In the genomic region with DNA sequence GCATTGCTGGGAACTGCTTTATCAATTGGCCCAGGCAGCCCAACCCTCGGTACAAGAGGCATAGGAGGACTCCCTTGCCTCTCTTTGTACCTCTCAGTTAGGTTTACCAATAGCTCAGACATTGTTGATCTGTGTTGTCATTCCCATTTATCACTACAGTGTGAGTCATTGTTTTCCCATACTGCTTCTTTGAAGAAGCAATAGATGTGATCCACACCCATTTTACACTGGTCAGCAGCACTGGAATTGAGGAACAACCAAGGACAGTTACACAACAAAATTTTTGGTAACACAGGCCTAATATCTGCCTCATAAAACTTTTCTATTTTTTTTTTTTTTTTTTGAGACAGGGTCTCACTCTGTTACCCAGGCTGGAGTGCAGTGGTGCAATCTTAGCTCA, we compare ENCODE assay signal across 15 cellular contexts.
DNase-seq lines count a peak whose midpoint lies in the region; ATAC-seq, FAIRE-seq and TF ChIP-seq lines count a peak whose summit lies in the region.
"Had no signal": no experiment of that assay in that cellular context is flagged by ENCODE, and none has a peak within 500 bp of the region (broad histone marks: within the 10 kb centered on the region; RNA-seq: fewer than 3 reads in every experiment).

No MANE protein-coding gene starts in this region.

- H3K36me3 ChIP-seq in HCT116 (ENCODE audit: control insufficient read depth in 1 of 2, insufficient read depth in 2 of 2, low read length in 2 of 2) (no peaks in the 10 kb centered on the region), astrocyte (ENCODE audit: insufficient read depth, low read length) (no peaks in the 10 kb centered on the region), keratinocyte (ENCODE audit: control insufficient read depth in 2 of 2, extremely low read depth in 1 of 2, insufficient read depth in 2 of 2, low read length in 2 of 2) (no peaks in the 10 kb centered on the region)
- H3K36me3 ChIP-seq: cardiac muscle cell, esophagus squamous epithelium, upper lobe of left lung had no signal

- no peaks in the 10 kb centered on the region for H3K27me3 ChIP-seq in HCT116 (ENCODE audit: insufficient read depth, low read length)
- no peaks in the 10 kb centered on the region for H3K27me3 ChIP-seq in astrocyte (ENCODE audit: insufficient read depth, low read length)
- no peaks in the 10 kb centered on the region for H3K27me3 ChIP-seq in keratinocyte (ENCODE audit: control insufficient read depth, extremely low read depth, insufficient read depth, low read length)
- H3K27me3 ChIP-seq: cardiac muscle cell, esophagus squamous epithelium, upper lobe of left lung had no signal

- DNase-seq in A549 (ENCODE audit: low read depth in 1 of 2, low spot score in 1 of 2) (peak; percentile 33 to 78), HCT116 (ENCODE audit: low read depth, low spot score) (peak; percentile 41), astrocyte (ENCODE audit: low read depth) (peak; percentile 70), keratinocyte (ENCODE audit: low read depth, low spot score) (no peak), frontal cortex (ENCODE audit: low spot score in 2 of 2) (no peak), GM13976 (ENCODE audit: low spot score) (no peak), COLO829 (ENCODE audit: low spot score) (no peak)
- DNase-seq in stimulated activated naive CD8-positive, alpha-beta T cell treated with anti-CD3 and anti-CD28 coated beads, Interleukin-15, amount 100 ng/mL, for 72 hours, result no peak
- DNase-seq: activated CD4-positive, alpha-beta T cell treated with anti-CD3 and anti-CD28 coated beads for 36 hours; esophagus squamous epithelium; kidney; NCI-H1417 treated with DMSO at 0.1 percent for 48 hours; upper lobe of left lung had no signal

- no peaks in the 10 kb centered on the region for H3K9me1 ChIP-seq in keratinocyte (ENCODE audit: control insufficient read depth, extremely low read depth, insufficient read depth, low read length)

- CTCF ChIA-PET in A549 (lab: Yijun Ruan, JAX) (interaction anchor here (0.6 to 2.1 kb wide), 5 partner anchors 9 to 753 kb away, joined by 3 to 8 read pairs (median 3); no protein-coding TSS in a partner anchor), HCT116 (lab: Charles Lee) (no interaction called here)

- FAIRE-seq in A549 (lab: Jason Lieb, UNC), result peak; percentile 76
- peak; percentile 13 for FAIRE-seq in astrocyte (lab: Jason Lieb, UNC)
- peak; percentile 84 for FAIRE-seq in keratinocyte (lab: Jason Lieb, UNC)
- no peak for FAIRE-seq in frontal cortex (lab: Jason Lieb, UNC)
- FAIRE-seq: kidney had no signal

- TF ChIP-seq POLR2A in A549 (IDR thresholded peaks at IDR 0.05; ENCODE audit: low read length) (no peak), HCT116 (IDR thresholded peaks at IDR 0.05; ENCODE audit: borderline replicate concordance, extremely low read depth, insufficient read depth, insufficient read length) (no peak)

- no peak for TF ChIP-seq EP300 in A549 (IDR thresholded peaks at IDR 0.05)

- dilution Hi-C loops in keratinocyte (cut with MboI; ENCODE audit: extremely low pct_ligation_motif_present, low sequenced_read_pairs), result no loop called here

- H3K4me3 Mint-ChIP-seq in astrocyte (ENCODE audit: unreplicated experiment), result no peak overlapping the region
- H3K4me3 Mint-ChIP-seq in stimulated activated naive CD8-positive, alpha-beta T cell treated with anti-CD3 and anti-CD28 coated beads, Interleukin-15, amount 100 ng/mL, for 72 hours, result no peak overlapping the region
- H3K4me3 Mint-ChIP-seq: activated CD4-positive, alpha-beta T cell treated with anti-CD3 and anti-CD28 coated beads for 36 hours; nephron had no signal

- H3K9ac ChIP-seq in HCT116 (ENCODE audit: low read length), result no peak overlapping the region
- no peak overlapping the region for H3K9ac ChIP-seq in astrocyte (ENCODE audit: low read length)
- H3K9ac ChIP-seq in keratinocyte (ENCODE audit: control insufficient read depth, extremely low read depth, insufficient read depth, low read length), result no peak overlapping the region

- no peaks in the 10 kb centered on the region for H3K36me3 Mint-ChIP-seq in astrocyte (ENCODE audit: low read depth, unreplicated experiment)

- H3K4me1 ChIP-seq in A549 (peaks cover 13% of the 10 kb centered on the region; the same call in 2 of the 3 replicates), HCT116 (ENCODE audit: control insufficient read depth in 1 of 2, insufficient read depth in 2 of 2, low read length in 2 of 2) (peaks cover 3 to 10% of the 10 kb centered on the region in 2 experiments; a peak in 3 of 4 replicates), astrocyte (ENCODE audit: insufficient read depth, low read length) (peaks cover 4% of the 10 kb centered on the region), keratinocyte (ENCODE audit: control insufficient read depth, extremely low read depth, insufficient read depth, low read length) (peaks cover 5% of the 10 kb centered on the region)

- H3K27ac Mint-ChIP-seq in astrocyte (ENCODE audit: unreplicated experiment), result no peak overlapping the region
- no peak overlapping the region for H3K27ac Mint-ChIP-seq in stimulated activated naive CD8-positive, alpha-beta T cell treated with anti-CD3 and anti-CD28 coated beads, Interleukin-15, amount 100 ng/mL, for 72 hours
- H3K27ac Mint-ChIP-seq: activated CD4-positive, alpha-beta T cell treated with anti-CD3 and anti-CD28 coated beads for 36 hours; nephron had no signal

- no peaks in the 10 kb centered on the region for H3K9me3 ChIP-seq in A549
- no peaks in the 10 kb centered on the region for H3K9me3 ChIP-seq in HCT116 (ENCODE audit: control insufficient read depth in 1 of 2, insufficient read depth in 1 of 2, low read depth in 1 of 2, low read length in 2 of 2)
- no peaks in the 10 kb centered on the region for H3K9me3 ChIP-seq in astrocyte (ENCODE audit: insufficient read depth, low read depth, low read length)
- H3K9me3 ChIP-seq in keratinocyte (ENCODE audit: control insufficient read depth, low read depth, low read length), result no peaks in the 10 kb centered on the region
- H3K9me3 ChIP-seq: esophagus squamous epithelium, upper lobe of left lung had no signal

- H3K79me2 ChIP-seq in HCT116 (ENCODE audit: insufficient read depth, low read length) (no peaks in the 10 kb centered on the region), astrocyte (ENCODE audit: insufficient read depth, low read length) (no peaks in the 10 kb centered on the region), keratinocyte (ENCODE audit: control insufficient read depth, insufficient read depth, low read length) (no peaks in the 10 kb centered on the region)

- no peaks in the 10 kb centered on the region for H4K20me1 ChIP-seq in HCT116 (ENCODE audit: insufficient read depth)
- no peaks in the 10 kb centered on the region for H4K20me1 ChIP-seq in astrocyte (ENCODE audit: insufficient read depth, low read length)
- no peaks in the 10 kb centered on the region for H4K20me1 ChIP-seq in keratinocyte (ENCODE audit: control insufficient read depth, extremely low read depth, insufficient read depth, low read length)

- in situ Hi-C loops in GM13976 (cut with MboI; ENCODE audit: low sequenced_read_pairs, unreplicated experiment), result loop anchor here (25.0 kb wide), 1 partner anchor 646 kb away; no protein-coding TSS in a partner anchor

- H3K4me3 ChIP-seq in A549 (no peak overlapping the region), HCT116 (replicated peaks in 1 of 2; ENCODE audit: low read depth in 1 of 2, low read length in 2 of 2) (no peak overlapping the region), astrocyte (ENCODE audit: insufficient read depth, low read depth, low read length) (no peak overlapping the region), keratinocyte (ENCODE audit: control insufficient read depth in 2 of 3, extremely low read depth in 1 of 3, insufficient read depth in 2 of 3, low read depth in 1 of 3, low read length in 3 of 3) (no peak overlapping the region)
- H3K4me3 ChIP-seq: cardiac muscle cell, esophagus squamous epithelium, upper lobe of left lung had no signal

- BruUV-seq in HCT116 (replicated peaks; lab: Mats Ljungman, UMichigan), result no TSS peak

- TF ChIP-seq CTCF in A549 (IDR thresholded peaks at IDR 0.05) (no peak), HCT116 (IDR thresholded peaks at IDR 0.05 in 2 of 3, conservative IDR thresholded peaks at IDR 0.05 in 1 of 3; ENCODE audit: borderline replicate concordance in 1 of 3, insufficient read depth in 1 of 3, low read depth in 2 of 3, low read length in 2 of 3) (no peak), astrocyte (IDR thresholded peaks at IDR 0.05; ENCODE audit: insufficient read depth, low read depth, low read length) (no peak), keratinocyte (optimal IDR thresholded peaks at IDR 0.05 in 1 of 3, IDR thresholded peaks at IDR 0.05 in 1 of 3, conservative IDR thresholded peaks at IDR 0.05 in 1 of 3; ENCODE audit: extremely low read depth in 1 of 3, insufficient read depth in 2 of 3, low read length in 3 of 3) (no peak), GM13976 (IDR thresholded peaks at IDR 0.05; ENCODE audit: borderline replicate concordance, control extremely low read depth, extremely low read depth, insufficient read depth, missing control alignments) (no peak)

- peaks cover 3% of the 10 kb centered on the region for H3K4me1 Mint-ChIP-seq in astrocyte (ENCODE audit: low read depth, unreplicated experiment)
- H3K4me1 Mint-ChIP-seq in stimulated activated naive CD8-positive, alpha-beta T cell treated with anti-CD3 and anti-CD28 coated beads, Interleukin-15, amount 100 ng/mL, for 72 hours, result no peaks in the 10 kb centered on the region
- H3K4me1 Mint-ChIP-seq: activated CD4-positive, alpha-beta T cell treated with anti-CD3 and anti-CD28 coated beads for 36 hours; nephron had no signal

- RAD21 ChIA-PET in HCT116 (lab: Charles Lee; ENCODE audit: low non-redundant PET in 1 of 2, low total read pairs in 2 of 2, uncharacterized antibody in 2 of 2, unreplicated experiment in 2 of 2), result no interaction called here

- intact Hi-C loops in HCT116 (cut with micrococcal nuclease), result no loop called here

- H3K27ac ChIP-seq in A549 (peak overlapping the region; percentile 46 to 72; a peak in 5 of 6 replicates), HCT116 (ENCODE audit: low read depth, low read length) (no peak overlapping the region), astrocyte (ENCODE audit: low read depth, low read length) (no peak overlapping the region), keratinocyte (ENCODE audit: control insufficient read depth, insufficient read depth, low read length) (no peak overlapping the region)
- H3K27ac ChIP-seq: cardiac muscle cell, upper lobe of left lung had no signal

- TF ChIP-seq RAD21 in A549 (conservative IDR thresholded peaks at IDR 0.05 in 1 of 2, IDR thresholded peaks at IDR 0.05 in 1 of 2) (no peak), HCT116 (IDR thresholded peaks at IDR 0.05; ENCODE audit: low read depth) (no peak)

- POLR2A ChIA-PET in A549 (lab: Yijun Ruan, JAX), result no interaction called here
- POLR2A ChIA-PET in HCT116 (lab: Charles Lee), result no interaction called here

- H3K9me3 Mint-ChIP-seq in astrocyte (ENCODE audit: unreplicated experiment), result peaks cover 2% of the 10 kb centered on the region
- H3K9me3 Mint-ChIP-seq in stimulated activated naive CD8-positive, alpha-beta T cell treated with anti-CD3 and anti-CD28 coated beads, Interleukin-15, amount 100 ng/mL, for 72 hours, result no peaks in the 10 kb centered on the region
- H3K9me3 Mint-ChIP-seq: nephron had no signal

- peak; percentile 92 to 93 for ATAC-seq in A549
- ATAC-seq in HCT116, result peak; percentile 72
- ATAC-seq in stimulated activated naive CD8-positive, alpha-beta T cell treated with anti-CD3 and anti-CD28 coated beads, Interleukin-15, amount 100 ng/mL, for 72 hours, result no peak
- ATAC-seq: activated CD4-positive, alpha-beta T cell treated with anti-CD3 and anti-CD28 coated beads for 36 hours had no signal

- H3K9me2 ChIP-seq in HCT116 (ENCODE audit: insufficient read depth), result no peaks in the 10 kb centered on the region

- 0% methylated on average over 1 of the region's 1 CpG for WGBS in A549 (ENCODE audit: missing lambda C conversion rate)

- H3K4me2 ChIP-seq in A549 (peak overlapping the region; percentile 61), HCT116 (ENCODE audit: low read length) (peak overlapping the region; percentile 32; the same call in 1 of the 2 replicates), astrocyte (ENCODE audit: low read length) (peak overlapping the region; percentile 22), keratinocyte (ENCODE audit: control insufficient read depth, extremely low read depth, insufficient read depth, low read depth, low read length) (no peak overlapping the region)

- H2AFZ ChIP-seq in HCT116 (ENCODE audit: low read depth, low read length, poor library complexity, severe bottlenecking) (no peak overlapping the region), astrocyte (ENCODE audit: low read depth, low read length) (no peak overlapping the region), keratinocyte (ENCODE audit: control insufficient read depth, low read length) (no peak overlapping the region)

- H3K27me3 Mint-ChIP-seq in astrocyte (ENCODE audit: low read depth, unreplicated experiment), result no peaks in the 10 kb centered on the region
- peaks cover 6% of the 10 kb centered on the region for H3K27me3 Mint-ChIP-seq in stimulated activated naive CD8-positive, alpha-beta T cell treated with anti-CD3 and anti-CD28 coated beads, Interleukin-15, amount 100 ng/mL, for 72 hours
- H3K27me3 Mint-ChIP-seq: activated CD4-positive, alpha-beta T cell treated with anti-CD3 and anti-CD28 coated beads for 36 hours had no signal

Comparison
In these comparisons a context has a peak if more than half of its experiments do, and no peak if none do; other contexts are left out.
1. DNase-seq: peak in A549 (2 of 2), HCT116 (single experiment) and astrocyte (single experiment); none in keratinocyte (single experiment), frontal cortex (0 of 2), GM13976 (single experiment), stimulated activated naive CD8-positive, alpha-beta T cell treated with anti-CD3 and anti-CD28 coated beads, Interleukin-15, amount 100 ng/mL, for 72 hours (0 of 2) and COLO829 (single experiment).
2. H3K27ac ChIP-seq: peak in A549 (2 of 2); none in HCT116 (single experiment), astrocyte (single experiment) and keratinocyte (single experiment).
3. Of the 6 proteins assayed by ChIP-seq in both A549 and HCT116: peak only in A549: CEBPB; only in HCT116: none; in both: none; in neither: 5.